In the genomic region with DNA sequence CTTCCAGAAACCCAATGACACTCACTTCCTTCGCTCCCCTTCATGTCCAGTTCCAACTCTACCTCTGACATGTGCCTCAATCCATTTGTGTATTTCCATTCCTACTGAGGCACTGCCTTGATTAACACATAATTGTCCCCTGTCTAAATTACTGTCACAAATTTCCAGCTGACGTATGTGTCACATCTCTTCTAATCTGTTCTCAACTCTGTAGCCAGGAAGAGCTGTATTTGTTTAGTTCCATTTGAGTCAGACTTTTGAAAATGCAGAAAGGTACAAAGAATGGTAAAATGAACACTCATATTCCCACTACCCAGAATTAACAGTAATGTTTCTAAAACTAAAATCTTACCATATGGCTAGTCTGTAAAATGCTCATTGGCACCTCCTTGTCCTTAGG, we compare ENCODE assay signal across 16 cellular contexts.
DNase-seq lines count a peak whose midpoint lies in the region; ATAC-seq lines count a peak whose summit lies in the region.
"Had no signal": no experiment of that assay in that cellular context is flagged by ENCODE, and none has a peak within 500 bp of the region (broad histone marks: within the 10 kb centered on the region; RNA-seq: fewer than 3 reads in every experiment).

No MANE protein-coding gene starts in this region.

- peaks cover 10 to 11% of the 10 kb centered on the region in 2 donors for H3K9me3 Mint-ChIP-seq in activated T-cell treated with anti-CD3 and anti-CD28 coated beads, Interleukin-2, amount 50 U/mL, for 72 hours
- peaks cover 5 to 13% of the 10 kb centered on the region in 2 donors for H3K9me3 Mint-ChIP-seq in activated naive CD4-positive, alpha-beta T cell treated with anti-CD3 and anti-CD28 coated beads, Interleukin-2, amount 50 U/mL, for 72 hours
- H3K9me3 Mint-ChIP-seq in activated T-helper 17 cell treated with anti-CD3 and anti-CD28 coated beads, Interleukin-2, amount 50 U/mL, for 72 hours, result peaks cover 4% of the 10 kb centered on the region
- H3K9me3 Mint-ChIP-seq: CD4-positive, alpha-beta memory T cell; GM23338; H9 had no signal

- H3K27me3 Mint-ChIP-seq in activated T-cell treated with anti-CD3 and anti-CD28 coated beads, Interleukin-2, amount 50 U/mL, for 72 hours (ENCODE audit: low read depth), result no peaks in the 10 kb centered on the region
- no peaks in the 10 kb centered on the region for H3K27me3 Mint-ChIP-seq in activated T-helper 17 cell treated with anti-CD3 and anti-CD28 coated beads, Interleukin-2, amount 50 U/mL, for 72 hours
- H3K27me3 Mint-ChIP-seq: CD4-positive, alpha-beta memory T cell had no signal

- DNase-seq in activated T-cell treated with anti-CD3 and anti-CD28 coated beads, Interleukin-2, amount 50 U/mL, for 72 hours, result no peak
- DNase-seq in activated T-cell treated with anti-CD3 and anti-CD28 coated beads, Interleukin-2, amount 50 U/mL, for 48 hours, result no peak
- DNase-seq in activated naive CD4-positive, alpha-beta T cell treated with anti-CD3 and anti-CD28 coated beads, Interleukin-2, amount 50 U/mL, for 72 hours (ENCODE audit: low spot score in 2 of 2), result no peak
- DNase-seq in activated naive CD4-positive, alpha-beta T cell treated with anti-CD3 and anti-CD28 coated beads, Interleukin-2, amount 50 U/mL, for 16 hours, result no peak
- no peak for DNase-seq in DMS53 treated with DMSO at 0.1 percent for 48 hours (lab: John Stamatoyannopoulos, UW; ENCODE audit: unreplicated experiment)
- DNase-seq: C1 segment of cervical spinal cord; Calu3; CD4-positive, alpha-beta memory T cell; COR-L47; DMS53; DND-41; H9 had no signal

- H3K36me3 Mint-ChIP-seq in activated T-cell treated with anti-CD3 and anti-CD28 coated beads, Interleukin-2, amount 50 U/mL, for 72 hours (ENCODE audit: insufficient read depth in 2 of 2), result peaks cover 0 to 4% of the 10 kb centered on the region in 2 donors
- peaks cover 5% of the 10 kb centered on the region in 2 donors for H3K36me3 Mint-ChIP-seq in activated naive CD4-positive, alpha-beta T cell treated with anti-CD3 and anti-CD28 coated beads, Interleukin-2, amount 50 U/mL, for 72 hours
- H3K36me3 Mint-ChIP-seq in activated T-helper 17 cell treated with anti-CD3 and anti-CD28 coated beads, Interleukin-2, amount 50 U/mL, for 72 hours (ENCODE audit: low read depth), result no peaks in the 10 kb centered on the region
- H3K36me3 Mint-ChIP-seq: CD4-positive, alpha-beta memory T cell had no signal

- H3K4me1 Mint-ChIP-seq in activated T-cell treated with anti-CD3 and anti-CD28 coated beads, Interleukin-2, amount 50 U/mL, for 72 hours (ENCODE audit: low read depth), result peaks cover 7% of the 10 kb centered on the region
- H3K4me1 Mint-ChIP-seq in activated T-helper 17 cell treated with anti-CD3 and anti-CD28 coated beads, Interleukin-2, amount 50 U/mL, for 72 hours, result peaks cover 10% of the 10 kb centered on the region

- H3K27ac Mint-ChIP-seq in activated T-cell treated with anti-CD3 and anti-CD28 coated beads, Interleukin-2, amount 50 U/mL, for 72 hours, result peak overlapping the region; percentile 16
- H3K27ac Mint-ChIP-seq in activated naive CD4-positive, alpha-beta T cell treated with anti-CD3 and anti-CD28 coated beads, Interleukin-2, amount 50 U/mL, for 72 hours, result no peak overlapping the region
- peak overlapping the region; percentile 23 for H3K27ac Mint-ChIP-seq in activated T-helper 17 cell treated with anti-CD3 and anti-CD28 coated beads, Interleukin-2, amount 50 U/mL, for 72 hours
- H3K27ac Mint-ChIP-seq: GM23338, H9 had no signal

- peak overlapping the region in 1 of 2 donors; percentile 5 for H3K4me3 Mint-ChIP-seq in activated T-cell treated with anti-CD3 and anti-CD28 coated beads, Interleukin-2, amount 50 U/mL, for 72 hours
- no peak overlapping the region for H3K4me3 Mint-ChIP-seq in activated T-helper 17 cell treated with anti-CD3 and anti-CD28 coated beads, Interleukin-2, amount 50 U/mL, for 72 hours
- H3K4me3 Mint-ChIP-seq: CD4-positive, alpha-beta memory T cell; GM23338; H9 had no signal

- peak; percentile 31 to 88 for ATAC-seq in activated T-cell treated with anti-CD3 and anti-CD28 coated beads, Interleukin-2, amount 50 U/mL, for 72 hours (replicated peaks in 1 of 2)
- ATAC-seq in activated naive CD4-positive, alpha-beta T cell treated with anti-CD3 and anti-CD28 coated beads, Interleukin-2, amount 50 U/mL, for 72 hours, result peak; percentile 33 to 84
- peak; percentile 73 for ATAC-seq in activated T-helper 17 cell treated with anti-CD3 and anti-CD28 coated beads, Interleukin-2, amount 50 U/mL, for 72 hours (replicated peaks)
- no peak for ATAC-seq in GM18498 (IDR thresholded peaks at IDR 0.05; ENCODE audit: unreplicated experiment)
- ATAC-seq: GM23338, HCT116 had no signal

Comparison
In these comparisons a context has a peak if more than half of its experiments do, and no peak if none do; other contexts are left out.
1. H3K27ac Mint-ChIP-seq: peak in activated T-cell treated with anti-CD3 and anti-CD28 coated beads, Interleukin-2, amount 50 U/mL, for 72 hours (single experiment) and activated T-helper 17 cell treated with anti-CD3 and anti-CD28 coated beads, Interleukin-2, amount 50 U/mL, for 72 hours (single experiment); none in activated naive CD4-positive, alpha-beta T cell treated with anti-CD3 and anti-CD28 coated beads, Interleukin-2, amount 50 U/mL, for 72 hours (0 of 2).